In genomic region chr15:80390942-80391341, GRCh38 we compare ENCODE assay signal across 3 cellular contexts. TPM values are rescaled to one million over a fixed set of nuclear protein-coding genes. Genes with fewer than 3 reads are reported as not detected.
"Had no signal": no experiment of that assay in that cellular context is flagged by ENCODE, and none has a peak within 500 bp of the region (broad histone marks: within the 10 kb centered on the region; RNA-seq: fewer than 3 reads in every experiment).

No MANE protein-coding gene starts in this region.

RNA-seq across cellular contexts. Expression of gene ARNT2, which starts 13.2 kb away (rescaled TPM):
- total RNA-seq: naive thymus-derived CD8-positive, alpha-beta T cell; natural killer cell; natural killer cell treated with Interleukin-12 subunit alpha and Interleukin-12 subunit beta and Interleukin-15 and Interleukin-18, amount 100 ng/mL, for 72 hours had no signal
- polyA plus RNA-seq: naive thymus-derived CD8-positive, alpha-beta T cell had no signal
